7 cellular contexts compared by ENCODE assay signal in genomic region chr4:38949416-38950051, GRCh38.
A peak's percentile ranks its signal among the peaks of the same experiment; 100 is the strongest.
DNase-seq lines count a peak whose midpoint lies in the region; ATAC-seq and TF ChIP-seq lines count a peak whose summit lies in the region.

No MANE protein-coding gene starts in this region.

- H3K27me3 Mint-ChIP-seq in HFFc6 (ENCODE audit: insufficient read depth) (peaks cover 2% of the 10 kb centered on the region; the same call in 1 of the 2 replicates), T-helper 17 cell (no peaks in the 10 kb centered on the region)

- H3K36me3 Mint-ChIP-seq in HFFc6 (ENCODE audit: low read depth) (peaks cover 13% of the 10 kb centered on the region; the same call in 1 of the 2 replicates), T-helper 17 cell (ENCODE audit: low read depth) (no peaks in the 10 kb centered on the region)

- TF ChIP-seq CTCF in HFFc6 (IDR thresholded peaks at IDR 0.05) = no peak

- H3K9me3 ChIP-seq in T-helper 17 cell (ENCODE audit: control insufficient read depth, low read length, poor library complexity, severe bottlenecking) = no peaks in the 10 kb centered on the region

- H3K9me3 Mint-ChIP-seq in HFFc6 = no peaks in the 10 kb centered on the region

- DNase-seq in HFFc6 = peak; percentile 11
- peak in 2 of 3 donors; percentile 14 to 21 for DNase-seq in T-helper 17 cell
- DNase-seq in dermis blood vessel endothelial cell = peak; percentile 10
- DNase-seq in renal cortical epithelial cell (ENCODE audit: low read depth) = peak; percentile 33
- no peak for DNase-seq in ureter (ENCODE audit: low spot score)
- DNase-seq in SKM-1 treated with dmso at 0.1 percent for 144 hours (lab: John Stamatoyannopoulos, UW; ENCODE audit: unreplicated experiment) = no peak
- no peak for DNase-seq in SKM-1 (lab: John Stamatoyannopoulos, UW; ENCODE audit: unreplicated experiment)

- peak overlapping the region; percentile 20 for H3K4me3 Mint-ChIP-seq in HFFc6
- peak overlapping the region; percentile 78 for H3K4me3 Mint-ChIP-seq in T-helper 17 cell

- ATAC-seq in T-helper 17 cell = peak; percentile 94

- H3K27ac Mint-ChIP-seq in HFFc6 (peak overlapping the region; percentile 77), T-helper 17 cell (peak overlapping the region; percentile 94)

- H3K4me1 Mint-ChIP-seq in HFFc6 (ENCODE audit: low read depth) = peaks cover 56% of the 10 kb centered on the region
- peaks cover 22% of the 10 kb centered on the region for H3K4me1 Mint-ChIP-seq in T-helper 17 cell

Comparison
In these comparisons a context has a peak if more than half of its experiments do, and no peak if none do; other contexts are left out.
1. DNase-seq: peak in HFFc6 (single experiment), T-helper 17 cell (2 of 3), dermis blood vessel endothelial cell (single experiment) and renal cortical epithelial cell (single experiment); none in ureter (single experiment), SKM-1 treated with dmso at 0.1 percent for 144 hours (single experiment) and SKM-1 (single experiment).